In genomic region chr19:1837625-1838105, GRCh38 we compare ENCODE assay signal across 8 cellular contexts. TPM values are rescaled to one million over a fixed set of nuclear protein-coding genes. Genes with fewer than 3 reads are reported as not detected.
DNase-seq lines count a peak whose midpoint lies in the region; ATAC-seq, FAIRE-seq and TF ChIP-seq lines count a peak whose summit lies in the region.

No MANE protein-coding gene starts in this region.

- POLR2A ChIA-PET in CD8-positive, alpha-beta T cell (lab: Charles Lee): no interaction called here

- no peaks in the 10 kb centered on the region for H3K9me3 Mint-ChIP-seq in CD8-positive, alpha-beta T cell
- no peaks in the 10 kb centered on the region for H3K9me3 Mint-ChIP-seq in activated CD8-positive, alpha-beta memory T cell treated with anti-CD3 and anti-CD28 coated beads, Interleukin-2, amount 10 ng/mL, durations not matched to agents 7 days and 5 days (ENCODE audit: low read depth)

- no peaks in the 10 kb centered on the region for H3K9me3 ChIP-seq in CD8-positive, alpha-beta T cell (ENCODE audit: low read length)
- H3K9me3 ChIP-seq in pancreas: no peaks in the 10 kb centered on the region

- H3K4me3 ChIP-seq in CD8-positive, alpha-beta T cell (ENCODE audit: low read depth, low read length): no peak overlapping the region
- no peak overlapping the region for H3K4me3 ChIP-seq in pancreas

- CTCF ChIA-PET in CD8-positive, alpha-beta T cell (lab: Charles Lee): interaction anchor here (0.9 to 3.8 kb wide), 12 partner anchors 9 to 261 kb away, joined by 3 to 36 read pairs (median 4); partner anchors contain the start of gene REXO1
- CTCF ChIA-PET in activated CD8-positive, alpha-beta memory T cell treated with anti-CD3 and anti-CD28 coated beads, Interleukin-2, amount 10 ng/mL, durations not matched to agents 7 days and 5 days (lab: Charles Lee): interaction anchor here (0.7 to 5.6 kb wide), 25 partner anchors 9 to 286 kb away, joined by 3 to 42 read pairs (median 4); partner anchors contain the start of gene UQCR11

- no peak for TF ChIP-seq EP300 in Ishikawa (IDR thresholded peaks at IDR 0.05; ENCODE audit: borderline replicate concordance)

- intact Hi-C loops in CD8-positive, alpha-beta T cell (cut with DNase I, micrococcal nuclease): no loop called here
- intact Hi-C loops in pancreas (cut with DNase I): no loop called here

- WGBS in pancreas, 2 donors: 21 to 22% methylated on average over 23 of the region's 23 CpGs

- H3K4me3 Mint-ChIP-seq in CD8-positive, alpha-beta T cell: no peak overlapping the region
- no peak overlapping the region for H3K4me3 Mint-ChIP-seq in activated CD8-positive, alpha-beta memory T cell treated with anti-CD3 and anti-CD28 coated beads, Interleukin-2, amount 10 ng/mL, durations not matched to agents 7 days and 5 days

- H3K36me3 ChIP-seq in CD8-positive, alpha-beta T cell (ENCODE audit: insufficient read depth, low read length): no peaks in the 10 kb centered on the region
- H3K36me3 ChIP-seq in pancreas: no peaks in the 10 kb centered on the region

- peak; percentile 88 for TF ChIP-seq CTCF in CD8-positive, alpha-beta T cell (IDR thresholded peaks at IDR 0.05)
- peak; percentile 75 to 91 (median 84) for TF ChIP-seq CTCF in pancreas (IDR thresholded peaks at IDR 0.05)

- peak; percentile 92 for ATAC-seq in CD8-positive, alpha-beta T cell
- peak; percentile 64 for ATAC-seq in activated CD8-positive, alpha-beta memory T cell treated with anti-CD3 and anti-CD28 coated beads, Interleukin-2, amount 10 ng/mL, durations not matched to agents 7 days and 5 days
- ATAC-seq in esophagus mucosa: peak; percentile 47
- peak; percentile 41 to 67 (median 63) for ATAC-seq in pancreas
- no peak for ATAC-seq in GM21515 (IDR thresholded peaks at IDR 0.05; ENCODE audit: unreplicated experiment)
- ATAC-seq in GM21390 (IDR thresholded peaks at IDR 0.05; ENCODE audit: unreplicated experiment): no peak

- no peak for FAIRE-seq in pancreas (lab: Jason Lieb, UNC)

- TF ChIP-seq RAD21 in Ishikawa (IDR thresholded peaks at IDR 0.05; ENCODE audit: low read depth): peak; percentile 31; the same call in 1 of the 2 replicates

- peaks cover 25% of the 10 kb centered on the region for H3K36me3 Mint-ChIP-seq in CD8-positive, alpha-beta T cell
- H3K36me3 Mint-ChIP-seq in activated CD8-positive, alpha-beta memory T cell treated with anti-CD3 and anti-CD28 coated beads, Interleukin-2, amount 10 ng/mL, durations not matched to agents 7 days and 5 days: no peaks in the 10 kb centered on the region

- no peaks in the 10 kb centered on the region for H3K27me3 ChIP-seq in CD8-positive, alpha-beta T cell (ENCODE audit: insufficient read depth, low read length)
- H3K27me3 ChIP-seq in pancreas: no peaks in the 10 kb centered on the region

- no peak overlapping the region for H3K27ac Mint-ChIP-seq in CD8-positive, alpha-beta T cell
- H3K27ac Mint-ChIP-seq in activated CD8-positive, alpha-beta memory T cell treated with anti-CD3 and anti-CD28 coated beads, Interleukin-2, amount 10 ng/mL, durations not matched to agents 7 days and 5 days: peak overlapping the region; percentile 32

- peaks cover 40% of the 10 kb centered on the region for H3K4me1 Mint-ChIP-seq in CD8-positive, alpha-beta T cell (ENCODE audit: low read depth)
- peaks cover 2% of the 10 kb centered on the region for H3K4me1 Mint-ChIP-seq in activated CD8-positive, alpha-beta memory T cell treated with anti-CD3 and anti-CD28 coated beads, Interleukin-2, amount 10 ng/mL, durations not matched to agents 7 days and 5 days

- no peaks in the 10 kb centered on the region for H3K27me3 Mint-ChIP-seq in CD8-positive, alpha-beta T cell (ENCODE audit: low read depth)
- no peaks in the 10 kb centered on the region for H3K27me3 Mint-ChIP-seq in activated CD8-positive, alpha-beta memory T cell treated with anti-CD3 and anti-CD28 coated beads, Interleukin-2, amount 10 ng/mL, durations not matched to agents 7 days and 5 days

- peak in 5 of 7 experiments; percentile 41 to 71 (median 60) for DNase-seq in CD8-positive, alpha-beta T cell
- DNase-seq in activated CD8-positive, alpha-beta memory T cell treated with anti-CD3 and anti-CD28 coated beads, Interleukin-2, amount 10 ng/mL, durations not matched to agents 7 days and 5 days: peak; percentile 71
- DNase-seq in pancreas: peak in 3 of 6 donors; percentile 50 to 84 (median 58)
- DNase-seq in NCI-H774 (lab: John Stamatoyannopoulos, UW): no peak

- H3K27ac ChIP-seq in CD8-positive, alpha-beta T cell (ENCODE audit: low read depth, low read length): no peak overlapping the region
- no peak overlapping the region for H3K27ac ChIP-seq in pancreas

- H3K4me1 ChIP-seq in CD8-positive, alpha-beta T cell (ENCODE audit: insufficient read depth, low read length): peaks cover 22% of the 10 kb centered on the region
- peaks cover 0 to 8% (median 7%) of the 10 kb centered on the region in 3 donors for H3K4me1 ChIP-seq in pancreas

TF ChIP-seq in Ishikawa, 13 proteins besides CTCF, POLR2A, EP300 and RAD21:
- no peak for TF ChIP-seq EGR1 (IDR thresholded peaks at IDR 0.05)
- TF ChIP-seq TAF1 (IDR thresholded peaks at IDR 0.05; ENCODE audit: low read depth): no peak
- no peak for TF ChIP-seq REST (IDR thresholded peaks at IDR 0.05; ENCODE audit: low read depth)
- no peak for TF ChIP-seq ZBTB7A (IDR thresholded peaks at IDR 0.05; ENCODE audit: low read depth)
- TF ChIP-seq FOXM1 (IDR thresholded peaks at IDR 0.05; ENCODE audit: borderline replicate concordance, low read depth): no peak
- TF ChIP-seq USF1 (IDR thresholded peaks at IDR 0.05): no peak
- no peak for TF ChIP-seq YY1 (IDR thresholded peaks at IDR 0.05; ENCODE audit: low read depth)
- TF ChIP-seq, protein P1, sequence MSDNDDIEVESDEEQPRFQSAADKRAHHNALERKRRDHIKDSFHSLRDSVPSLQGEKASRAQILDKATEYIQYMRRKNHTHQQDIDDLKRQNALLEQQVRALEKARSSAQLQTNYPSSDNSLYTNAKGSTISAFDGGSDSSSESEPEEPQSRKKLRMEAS (IDR thresholded peaks at IDR 0.05): no peak
- TF ChIP-seq TCF12 (IDR thresholded peaks at IDR 0.05; ENCODE audit: low read depth): no peak
- no peak for TF ChIP-seq NFIC (IDR thresholded peaks at IDR 0.05)
- no peak for TF ChIP-seq CREB1 (IDR thresholded peaks at IDR 0.05; ENCODE audit: low read depth)
- no peak for TF ChIP-seq CEBPB (IDR thresholded peaks at IDR 0.05)
- TF ChIP-seq TEAD4 (IDR thresholded peaks at IDR 0.05): no peak

RNA-seq across cellular contexts. Expression of gene REXO1, which starts 10.6 kb away (rescaled TPM):
- 100 to 1,000 TPM; 143 to 152 TPM for total RNA-seq in CD8-positive, alpha-beta T cell
- total RNA-seq in activated CD8-positive, alpha-beta memory T cell treated with anti-CD3 and anti-CD28 coated beads, Interleukin-2, amount 10 ng/mL, durations not matched to agents 7 days and 5 days: 10 to 100 TPM; 58.4 to 68.4 TPM
- total RNA-seq in esophagus mucosa (16.9 TPM), pancreas (10 to 100 TPM; 10.5 to 16.6 (median 15.1) TPM)
- polyA plus RNA-seq in pancreas: 10 to 100 TPM; 29.5 to 42.2 TPM

RNA-seq across cellular contexts. Expression of gene ATP8B3, which starts 25.6 kb away (rescaled TPM):
- 1 to 10 TPM; 1.9 to 2.9 TPM for total RNA-seq in CD8-positive, alpha-beta T cell
- total RNA-seq in activated CD8-positive, alpha-beta memory T cell treated with anti-CD3 and anti-CD28 coated beads, Interleukin-2, amount 10 ng/mL, durations not matched to agents 7 days and 5 days: 10 to 100 TPM in 1 of 2 experiments, 1 to 10 TPM in 1; 7.3 to 21.8 TPM
- total RNA-seq in esophagus mucosa (1.8 TPM), pancreas (1 to 10 TPM in 1 of 6 donors, under 1 TPM in 5; 0.32 to 1.1 (median 0.52) TPM)
- under 1 TPM; 0.56 to 0.95 TPM for polyA plus RNA-seq in pancreas

RNA-seq across cellular contexts. Expression of gene KLF16, which starts 25.7 kb away (rescaled TPM):
- 10 to 100 TPM; 85.7 to 88.7 TPM for total RNA-seq in CD8-positive, alpha-beta T cell
- 10 to 100 TPM; 22.6 to 28.1 TPM for total RNA-seq in activated CD8-positive, alpha-beta memory T cell treated with anti-CD3 and anti-CD28 coated beads, Interleukin-2, amount 10 ng/mL, durations not matched to agents 7 days and 5 days
- 23.4 TPM for total RNA-seq in esophagus mucosa
- total RNA-seq in pancreas: 10 to 100 TPM in 1 of 6 donors, 1 to 10 TPM in 5; 4.3 to 10.4 (median 7.9) TPM
- polyA plus RNA-seq in pancreas: 1 to 10 TPM; 5.1 to 8.2 TPM

RNA-seq across cellular contexts. Expression of gene ABHD17A, which starts 47.6 kb away (rescaled TPM):
- total RNA-seq in CD8-positive, alpha-beta T cell: 100 to 1,000 TPM; 204 TPM
- 100 to 1,000 TPM; 156 to 189 TPM for total RNA-seq in activated CD8-positive, alpha-beta memory T cell treated with anti-CD3 and anti-CD28 coated beads, Interleukin-2, amount 10 ng/mL, durations not matched to agents 7 days and 5 days
- total RNA-seq in esophagus mucosa: 50.9 TPM
- total RNA-seq in pancreas: 10 to 100 TPM; 21.1 to 30.8 (median 24.4) TPM
- polyA plus RNA-seq in pancreas: 10 to 100 TPM; 62.4 to 71.0 TPM

Comparison
In these comparisons a context has a peak if more than half of its experiments do, and no peak if none do; other contexts are left out.
1. ATAC-seq: peak in CD8-positive, alpha-beta T cell (single experiment), activated CD8-positive, alpha-beta memory T cell treated with anti-CD3 and anti-CD28 coated beads, Interleukin-2, amount 10 ng/mL, durations not matched to agents 7 days and 5 days (single experiment), esophagus mucosa (single experiment) and pancreas (4 of 4); none in GM21515 (single experiment) and GM21390 (single experiment).